ENCODE assay signal across 1 cellular context in the genomic region with DNA sequence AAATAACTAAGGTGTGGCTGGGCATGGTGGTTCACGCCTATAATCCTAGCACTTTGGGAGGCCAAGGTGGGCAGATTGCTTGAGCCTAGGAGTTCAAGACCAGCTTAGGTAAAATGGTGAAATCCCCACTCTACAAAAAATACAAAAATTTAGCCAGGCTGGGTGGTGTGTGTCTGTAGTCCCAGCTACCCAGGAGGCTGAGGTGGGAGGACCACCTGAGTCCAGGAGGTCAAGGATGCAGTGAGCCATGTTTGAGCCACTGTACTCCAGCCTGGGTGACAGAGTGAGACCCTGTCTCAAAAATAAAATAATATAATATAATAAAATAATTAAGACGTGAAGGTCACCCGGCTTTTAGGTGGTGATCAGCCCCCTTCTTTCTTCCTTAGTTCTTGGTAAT.
TF ChIP-seq lines count a peak whose summit lies in the region.

No MANE protein-coding gene starts in this region.

TF ChIP-seq in HepG2, 621 proteins besides CTCF, POLR2A, EP300 and RAD21:
- TF ChIP-seq, protein P1, sequence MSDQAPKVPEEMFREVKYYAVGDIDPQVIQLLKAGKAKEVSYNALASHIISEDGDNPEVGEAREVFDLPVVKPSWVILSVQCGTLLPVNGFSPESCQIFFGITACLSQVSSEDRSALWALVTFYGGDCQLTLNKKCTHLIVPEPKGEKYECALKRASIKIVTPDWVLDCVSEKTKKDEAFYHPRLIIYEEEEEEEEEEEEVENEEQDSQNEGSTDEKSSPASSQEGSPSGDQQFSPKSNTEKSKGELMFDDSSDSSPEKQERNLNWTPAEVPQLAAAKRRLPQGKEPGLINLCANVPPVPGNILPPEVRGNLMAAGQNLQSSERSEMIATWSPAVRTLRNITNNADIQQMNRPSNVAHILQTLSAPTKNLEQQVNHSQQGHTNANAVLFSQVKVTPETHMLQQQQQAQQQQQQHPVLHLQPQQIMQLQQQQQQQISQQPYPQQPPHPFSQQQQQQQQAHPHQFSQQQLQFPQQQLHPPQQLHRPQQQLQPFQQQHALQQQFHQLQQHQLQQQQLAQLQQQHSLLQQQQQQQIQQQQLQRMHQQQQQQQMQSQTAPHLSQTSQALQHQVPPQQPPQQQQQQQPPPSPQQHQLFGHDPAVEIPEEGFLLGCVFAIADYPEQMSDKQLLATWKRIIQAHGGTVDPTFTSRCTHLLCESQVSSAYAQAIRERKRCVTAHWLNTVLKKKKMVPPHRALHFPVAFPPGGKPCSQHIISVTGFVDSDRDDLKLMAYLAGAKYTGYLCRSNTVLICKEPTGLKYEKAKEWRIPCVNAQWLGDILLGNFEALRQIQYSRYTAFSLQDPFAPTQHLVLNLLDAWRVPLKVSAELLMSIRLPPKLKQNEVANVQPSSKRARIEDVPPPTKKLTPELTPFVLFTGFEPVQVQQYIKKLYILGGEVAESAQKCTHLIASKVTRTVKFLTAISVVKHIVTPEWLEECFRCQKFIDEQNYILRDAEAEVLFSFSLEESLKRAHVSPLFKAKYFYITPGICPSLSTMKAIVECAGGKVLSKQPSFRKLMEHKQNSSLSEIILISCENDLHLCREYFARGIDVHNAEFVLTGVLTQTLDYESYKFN (CRISPR knock-in tag; conservative IDR thresholded peaks at IDR 0.05): 0 out of 2 replicates have a peak, but pooled peaks have one; percentile 2
- TF ChIP-seq, protein P2, sequence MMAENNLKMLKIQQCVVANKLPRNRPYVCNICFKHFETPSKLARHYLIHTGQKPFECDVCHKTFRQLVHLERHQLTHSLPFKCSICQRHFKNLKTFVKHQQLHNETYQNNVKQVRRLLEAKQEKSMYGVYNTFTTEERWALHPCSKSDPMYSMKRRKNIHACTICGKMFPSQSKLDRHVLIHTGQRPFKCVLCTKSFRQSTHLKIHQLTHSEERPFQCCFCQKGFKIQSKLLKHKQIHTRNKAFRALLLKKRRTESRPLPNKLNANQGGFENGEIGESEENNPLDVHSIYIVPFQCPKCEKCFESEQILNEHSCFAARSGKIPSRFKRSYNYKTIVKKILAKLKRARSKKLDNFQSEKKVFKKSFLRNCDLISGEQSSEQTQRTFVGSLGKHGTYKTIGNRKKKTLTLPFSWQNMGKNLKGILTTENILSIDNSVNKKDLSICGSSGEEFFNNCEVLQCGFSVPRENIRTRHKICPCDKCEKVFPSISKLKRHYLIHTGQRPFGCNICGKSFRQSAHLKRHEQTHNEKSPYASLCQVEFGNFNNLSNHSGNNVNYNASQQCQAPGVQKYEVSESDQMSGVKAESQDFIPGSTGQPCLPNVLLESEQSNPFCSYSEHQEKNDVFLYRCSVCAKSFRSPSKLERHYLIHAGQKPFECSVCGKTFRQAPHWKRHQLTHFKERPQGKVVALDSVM (CRISPR knock-in tag; IDR thresholded peaks at IDR 0.05): peak; percentile 84
- peak; percentile 68 for TF ChIP-seq ZNF629 (CRISPR knock-in tag; conservative IDR thresholded peaks at IDR 0.05)
- peak; percentile 68 for TF ChIP-seq ZNF263 (CRISPR knock-in tag; IDR thresholded peaks at IDR 0.05)
